In the genomic region with DNA sequence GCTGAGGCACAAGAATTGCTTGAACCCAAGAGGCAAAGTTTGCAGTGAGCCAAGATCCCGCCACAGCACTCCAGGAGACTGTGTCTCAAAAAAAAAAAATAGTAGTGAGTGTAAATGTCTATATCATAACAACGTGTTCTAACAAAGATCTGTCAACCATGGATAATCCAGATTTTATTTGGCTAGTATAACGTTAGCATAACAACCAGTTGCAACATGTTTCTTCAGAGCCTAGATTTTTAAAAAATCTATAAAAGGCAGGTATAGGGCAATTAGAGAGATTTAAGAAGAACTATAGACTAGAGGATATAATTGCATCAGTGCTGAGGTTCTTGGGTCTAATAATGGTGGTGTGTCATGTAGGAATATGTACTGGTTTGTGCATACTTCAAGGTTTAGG, we compare ENCODE assay signal across 21 cellular contexts.
"Had no signal": no experiment of that assay in that cellular context is flagged by ENCODE, and none has a peak within 500 bp of the region (broad histone marks: within the 10 kb centered on the region; RNA-seq: fewer than 3 reads in every experiment).

No MANE protein-coding gene starts in this region.

- H3K4me3 ChIP-seq: adrenal gland, neural progenitor cell, sigmoid colon, stomach, testis, upper lobe of right lung had no signal

- H3K4me1 Mint-ChIP-seq: T-cell had no signal

- H3K4me3 Mint-ChIP-seq: dendritic cell treated with granulocyte-macrophage colony-stimulating factor and Interleukin-4, amounts not matched to agents 40 ng/mL and 50 ng/mL, for 4 days; neural progenitor cell; stimulated activated effector memory CD8-positive, alpha-beta T cell treated with anti-CD3 and anti-CD28 coated beads, Interleukin-12 subunit alpha, Interleukin-12 subunit beta, amount 100 ng/mL, for 72 hours; T-cell had no signal

- H3K36me3 ChIP-seq: adrenal gland, neural progenitor cell, sigmoid colon, stomach, upper lobe of right lung had no signal

- H3K9me3 Mint-ChIP-seq: activated naive CD4-positive, alpha-beta T cell treated with anti-CD3 and anti-CD28 coated beads, Interleukin-2, amount 50 U/mL, for 72 hours; dendritic cell treated with granulocyte-macrophage colony-stimulating factor and Interleukin-4, amounts not matched to agents 40 ng/mL and 50 ng/mL, for 4 days; neural progenitor cell; stimulated activated effector memory CD8-positive, alpha-beta T cell treated with anti-CD3 and anti-CD28 coated beads, Interleukin-12 subunit alpha, Interleukin-12 subunit beta, amount 100 ng/mL, for 72 hours; T-cell had no signal

- DNase-seq: activated CD8-positive, alpha-beta memory T cell treated with anti-CD3 and anti-CD28 coated beads for 24 hours; activated CD8-positive, alpha-beta memory T cell treated with anti-CD3 and anti-CD28 coated beads, Interleukin-2, amount 50 U/mL, for 48 hours; activated effector memory CD4-positive, alpha-beta T cell treated with anti-CD3 and anti-CD28 coated beads, Interleukin-2, amount 50 U/mL, for 16 hours; activated T-cell treated with anti-CD3 and anti-CD28 coated beads, Interleukin-2, amount 50 U/mL, for 48 hours; adrenal gland; effector CD8-positive, alpha-beta T cell; kidney; sigmoid colon; stimulated activated CD4-positive, alpha-beta T cell treated with anti-CD3 and anti-CD28 coated beads, Interleukin-4, amount 100 ng/mL, for 24 hours; stomach; T-cell; T-helper 9 cell; testis; upper lobe of right lung had no signal

- H3K27me3 ChIP-seq: adrenal gland, neural progenitor cell, sigmoid colon, stomach, testis, upper lobe of right lung had no signal

- H3K27ac ChIP-seq: neural progenitor cell, testis, upper lobe of right lung had no signal

- H3K27ac Mint-ChIP-seq: activated naive CD4-positive, alpha-beta T cell treated with anti-CD3 and anti-CD28 coated beads, Interleukin-2, amount 50 U/mL, for 72 hours; dendritic cell treated with granulocyte-macrophage colony-stimulating factor and Interleukin-4, amounts not matched to agents 40 ng/mL and 50 ng/mL, for 4 days; T-cell had no signal

- ATAC-seq: activated CD4-positive, CD25-positive, alpha-beta regulatory T cell treated with anti-CD3 and anti-CD28 coated beads, Interleukin-2, amount 50 U/mL, for 24 hours; activated naive CD4-positive, alpha-beta T cell treated with anti-CD3 and anti-CD28 coated beads, Interleukin-2, amount 50 U/mL, for 72 hours; left lobe of liver; SK-N-SH treated with all-trans-retinoic acid at 6 μM for 48 hours; stimulated activated effector memory CD8-positive, alpha-beta T cell treated with anti-CD3 and anti-CD28 coated beads, Interleukin-12 subunit alpha, Interleukin-12 subunit beta, amount 100 ng/mL, for 72 hours; T-cell; upper lobe of right lung had no signal

- H3K9me3 ChIP-seq: adrenal gland, sigmoid colon, stomach, testis, upper lobe of right lung had no signal

- H3K36me3 Mint-ChIP-seq: activated naive CD4-positive, alpha-beta T cell treated with anti-CD3 and anti-CD28 coated beads, Interleukin-2, amount 50 U/mL, for 72 hours; stimulated activated effector memory CD8-positive, alpha-beta T cell treated with anti-CD3 and anti-CD28 coated beads, Interleukin-12 subunit alpha, Interleukin-12 subunit beta, amount 100 ng/mL, for 72 hours; T-cell had no signal
